8 cellular contexts compared by ENCODE assay signal in genomic region chr17:44218344-44219125, GRCh38. TPM values are rescaled to one million over a fixed set of nuclear protein-coding genes. Genes with fewer than 3 reads are reported as not detected.
DNase-seq lines count a peak whose midpoint lies in the region; ATAC-seq and TF ChIP-seq lines count a peak whose summit lies in the region.

No MANE protein-coding gene starts in this region.

- no peaks in the 10 kb centered on the region for H3K27me3 ChIP-seq in colonic mucosa

- peak overlapping the region; percentile 71 to 83 for H3K9ac ChIP-seq in colonic mucosa (ENCODE audit: low read depth in 2 of 2, low read length in 2 of 2)

- H3K27ac ChIP-seq in colonic mucosa: peak overlapping the region; percentile 99

- intact Hi-C loops in colonic mucosa (cut with DNase I): no loop called here

- H3K36me3 ChIP-seq in colonic mucosa: peaks cover 15% of the 10 kb centered on the region

- H3K4me3 ChIP-seq in AG04449 (ENCODE audit: low read depth, low read length) (peak overlapping the region; percentile 82), colonic mucosa (peak overlapping the region; percentile 89)

- POLR2A ChIA-PET in AG04449 (lab: Yijun Ruan, JAX): interaction anchor here (0.6 to 3.2 kb wide), 6 partner anchors 9 to 27 kb away, joined by 3 to 10 read pairs (median 3); no protein-coding TSS in a partner anchor

- CTCF ChIA-PET in AG04449 (lab: Yijun Ruan, JAX): interaction anchor here (0.8 to 4.7 kb wide), 7 partner anchors 9 to 126 kb away, joined by 3 to 58 read pairs (median 5); no protein-coding TSS in a partner anchor

- H3K4me1 ChIP-seq in colonic mucosa: no peaks in the 10 kb centered on the region

- DNase-seq in AG04449 (ENCODE audit: low read depth, low spot score): no peak
- peak; percentile 93 for DNase-seq in NCI-H460 (ENCODE audit: extremely low read depth, low read depth)
- DNase-seq in activated CD4-positive, alpha-beta T cell treated with anti-CD3 and anti-CD28 coated beads for 4 hours: peak; percentile 86 to 90
- peak; percentile 89 for DNase-seq in colonic mucosa
- peak; percentile 90 for DNase-seq in left lobe of liver (ENCODE audit: low spot score)
- DNase-seq in stimulated activated CD4-positive, alpha-beta T cell treated with anti-CD3 and anti-CD28 coated beads, Interleukin-1b, Interleukin-23, amount 100 ng/mL, for 48 hours: peak; percentile 87

- TF ChIP-seq CTCF in AG04449 (IDR thresholded peaks at IDR 0.05; ENCODE audit: insufficient read depth, low read length, missing control alignments): peak; percentile 70
- peak; percentile 58 for TF ChIP-seq CTCF in colonic mucosa (IDR thresholded peaks at IDR 0.05)

- ATAC-seq in GM18909 (IDR thresholded peaks at IDR 0.05; ENCODE audit: poor library complexity, unreplicated experiment) (peak; percentile 33), HG03342 (IDR thresholded peaks at IDR 0.05; ENCODE audit: unreplicated experiment) (peak; percentile 21), left lobe of liver (peak; percentile 73)

- H3K9me3 ChIP-seq in colonic mucosa: no peaks in the 10 kb centered on the region

RNA-seq across cellular contexts. Expression of gene UBTF, which starts 0.9 kb away (rescaled TPM):
- 44.2 and 49.8 TPM in 2 replicates for total RNA-seq in NCI-H460 (2014; rRNA removed; shearing (Covaris generic))
- polyA plus RNA-seq in NCI-H460 (2014; cell fraction: nucleus; rRNA removed): 50.4 and 56.6 TPM in 2 replicates
- 10 to 100 TPM; 44.7 to 84.1 TPM for total RNA-seq in colonic mucosa
- 34.3 TPM for total RNA-seq in left lobe of liver

RNA-seq across cellular contexts. Expression of gene ATXN7L3, which starts 18.9 kb away (rescaled TPM):
- 42.0 and 44.1 TPM in 2 replicates for total RNA-seq in NCI-H460 (2014; rRNA removed; shearing (Covaris generic))
- 50.7 and 56.5 TPM in 2 replicates for polyA plus RNA-seq in NCI-H460 (2014; cell fraction: nucleus; rRNA removed)
- 10 to 100 TPM; 65.9 to 77.3 TPM for total RNA-seq in colonic mucosa
- 26.6 TPM for total RNA-seq in left lobe of liver

RNA-seq across cellular contexts. Expression of gene TMUB2, which starts 31.8 kb away (rescaled TPM):
- total RNA-seq in NCI-H460 (2014; rRNA removed; shearing (Covaris generic)): 28.6 and 32.6 TPM in 2 replicates
- 61.1 and 64.0 TPM in 2 replicates for polyA plus RNA-seq in NCI-H460 (2014; cell fraction: nucleus; rRNA removed)
- 10 to 100 TPM; 37.0 to 44.5 TPM for total RNA-seq in colonic mucosa
- total RNA-seq in left lobe of liver: 14.3 TPM

RNA-seq across cellular contexts. Expression of gene ASB16, which starts 48.0 kb away (rescaled TPM):
- total RNA-seq in NCI-H460 (2014; rRNA removed; shearing (Covaris generic)): not detected in 2 replicates
- not detected in 2 replicates for polyA plus RNA-seq in NCI-H460 (2014; cell fraction: nucleus; rRNA removed)
- total RNA-seq in colonic mucosa: under 1 TPM in 1 of 2 donors, not detected in 1; 0.32 TPM
- not detected for total RNA-seq in left lobe of liver

RNA-seq across cellular contexts. Expression of gene SLC4A1, which starts 49.4 kb away (rescaled TPM):
- total RNA-seq in NCI-H460 (2014; rRNA removed; shearing (Covaris generic)): not detected in 2 replicates
- not detected in 2 replicates for polyA plus RNA-seq in NCI-H460 (2014; cell fraction: nucleus; rRNA removed)
- total RNA-seq in colonic mucosa (under 1 TPM in 1 of 2 donors, not detected in 1; 0.27 TPM), left lobe of liver (1.8 TPM)

Comparison
In these comparisons a context has a peak if more than half of its experiments do, and no peak if none do; other contexts are left out.
1. ATAC-seq: peak in every context shown above with its lines; median percentile 73 in left lobe of liver; 33 in GM18909; 21 in HG03342.